ENCODE assay signal across 9 cellular contexts in genomic region chr10:17409170-17409733, GRCh38. TPM values are rescaled to one million over a fixed set of nuclear protein-coding genes. Genes with fewer than 3 reads are reported as not detected.
A peak's percentile ranks its signal among the peaks of the same experiment; 100 is the strongest.
DNase-seq lines count a peak whose midpoint lies in the region; ATAC-seq and TF ChIP-seq lines count a peak whose summit lies in the region.
"Had no signal": no experiment of that assay in that cellular context is flagged by ENCODE, and none has a peak within 500 bp of the region (broad histone marks: within the 10 kb centered on the region; RNA-seq: fewer than 3 reads in every experiment).

No MANE protein-coding gene starts in this region.

- ATAC-seq in CD4-positive, CD25-positive, alpha-beta regulatory T cell (ENCODE audit: low read depth in 2 of 2) = peak; percentile 53 to 73
- no peak for ATAC-seq in HG02798 (IDR thresholded peaks at IDR 0.05; ENCODE audit: poor library complexity, unreplicated experiment)

- H3K9me3 Mint-ChIP-seq in CD4-positive, CD25-positive, alpha-beta regulatory T cell = peaks cover 0 to 1% (median 0%) of the 10 kb centered on the region in 7 donors
- H3K9me3 Mint-ChIP-seq: activated T-helper 2 cell treated with anti-CD3 and anti-CD28 coated beads, Interferon-gamma antibody, Interleukin-2, Interleukin-4, amounts not matched to agents 10 μg/mL and 5 μg/mL and 100 μg/mL, durations not matched to agents 14 hours and 24 hours and 36 hours had no signal

- POLR2A ChIA-PET in HEK293 (lab: Yijun Ruan, JAX) = no interaction called here

- peaks cover 4% of the 10 kb centered on the region for H3K36me3 Mint-ChIP-seq in CD4-positive, CD25-positive, alpha-beta regulatory T cell

- no peak overlapping the region for H3K27ac ChIP-seq in CD4-positive, CD25-positive, alpha-beta regulatory T cell (ENCODE audit: insufficient read depth, low read length, poor library complexity, severe bottlenecking)
- H3K27ac ChIP-seq in HEK293 (ENCODE audit: extremely low read depth, low read depth, low read length) = no peak overlapping the region
- H3K27ac ChIP-seq in VCaP = no peak overlapping the region

- H3K9me3 ChIP-seq in CD4-positive, CD25-positive, alpha-beta regulatory T cell (ENCODE audit: control insufficient read depth in 2 of 2, low read length in 2 of 2) = no peaks in the 10 kb centered on the region
- H3K9me3 ChIP-seq in HEK293 (ENCODE audit: control insufficient read depth, insufficient read depth, low read depth, low read length) = no peaks in the 10 kb centered on the region

- H3K4me1 ChIP-seq in CD4-positive, CD25-positive, alpha-beta regulatory T cell (ENCODE audit: control insufficient read depth, insufficient read depth, low read length, poor library complexity, severe bottlenecking) = peaks cover 14% of the 10 kb centered on the region
- no peaks in the 10 kb centered on the region for H3K4me1 ChIP-seq in HEK293 (ENCODE audit: control insufficient read depth, insufficient read depth, low read length)

- CTCF ChIA-PET in HEK293 (lab: Yijun Ruan, JAX) = interaction anchor here (0.6 to 2.0 kb wide), 25 partner anchors 8 to 1227 kb away, joined by 3 to 10 read pairs (median 4); no protein-coding TSS in a partner anchor

- TF ChIP-seq CTCF in HEK293 (tag by site-specific recombination; IDR thresholded peaks at IDR 0.05) (no peak), VCaP (conservative IDR thresholded peaks at IDR 0.05) (peak; percentile 59)

- H3K4me3 ChIP-seq in CD4-positive, CD25-positive, alpha-beta regulatory T cell (ENCODE audit: low read depth, low read length) = no peak overlapping the region
- H3K4me3 ChIP-seq in HEK293 (ENCODE audit: low read depth, low read length) = no peak overlapping the region

- H3K4me3 Mint-ChIP-seq in CD4-positive, CD25-positive, alpha-beta regulatory T cell = peak overlapping the region in 3 of 4 donors; percentile 5 to 49 (median 16)

- H3K27ac Mint-ChIP-seq in CD4-positive, CD25-positive, alpha-beta regulatory T cell = peak overlapping the region; percentile 76 to 90 (median 87)
- H3K27ac Mint-ChIP-seq: activated T-helper 2 cell treated with anti-CD3 and anti-CD28 coated beads, Interferon-gamma antibody, Interleukin-2, Interleukin-4, amounts not matched to agents 10 μg/mL and 5 μg/mL and 100 μg/mL, durations not matched to agents 14 hours and 24 hours and 36 hours had no signal

- peak in 2 of 3 donors; percentile 58 to 72 for DNase-seq in CD4-positive, CD25-positive, alpha-beta regulatory T cell
- peak; percentile 28 for DNase-seq in kidney tubule cell (ENCODE audit: low spot score)
- DNase-seq in stimulated activated CD4-positive, alpha-beta T cell treated with anti-CD3 and anti-CD28 coated beads, Interleukin-15, amount 100 ng/mL, for 24 hours = no peak
- no peak for DNase-seq in NCI-H146 (lab: John Stamatoyannopoulos, UW)
- no peak for DNase-seq in NCI-H1436 treated with DMSO at 0.1 percent for 48 hours (lab: John Stamatoyannopoulos, UW)

- no peaks in the 10 kb centered on the region for H3K27me3 Mint-ChIP-seq in CD4-positive, CD25-positive, alpha-beta regulatory T cell

- no peaks in the 10 kb centered on the region for H3K36me3 ChIP-seq in CD4-positive, CD25-positive, alpha-beta regulatory T cell (ENCODE audit: control insufficient read depth, insufficient read depth, low read length)
- no peaks in the 10 kb centered on the region; a peak in 1 of 3 replicates for H3K36me3 ChIP-seq in HEK293 (ENCODE audit: control insufficient read depth in 2 of 2, insufficient read depth in 1 of 2, low read length in 2 of 2)

- no peaks in the 10 kb centered on the region for H3K27me3 ChIP-seq in CD4-positive, CD25-positive, alpha-beta regulatory T cell (ENCODE audit: control insufficient read depth, insufficient read depth, low read length)

- H3K4me1 Mint-ChIP-seq in CD4-positive, CD25-positive, alpha-beta regulatory T cell = peaks cover 16 to 49% (median 29%) of the 10 kb centered on the region in 4 donors

TF ChIP-seq in HEK293, 187 proteins besides CTCF, POLR2A, EP300 and RAD21:
- TF ChIP-seq ZNF341 (tag by site-specific recombination; IDR thresholded peaks at IDR 0.05; ENCODE audit: low read depth) = no peak
- TF ChIP-seq, protein P1, sequence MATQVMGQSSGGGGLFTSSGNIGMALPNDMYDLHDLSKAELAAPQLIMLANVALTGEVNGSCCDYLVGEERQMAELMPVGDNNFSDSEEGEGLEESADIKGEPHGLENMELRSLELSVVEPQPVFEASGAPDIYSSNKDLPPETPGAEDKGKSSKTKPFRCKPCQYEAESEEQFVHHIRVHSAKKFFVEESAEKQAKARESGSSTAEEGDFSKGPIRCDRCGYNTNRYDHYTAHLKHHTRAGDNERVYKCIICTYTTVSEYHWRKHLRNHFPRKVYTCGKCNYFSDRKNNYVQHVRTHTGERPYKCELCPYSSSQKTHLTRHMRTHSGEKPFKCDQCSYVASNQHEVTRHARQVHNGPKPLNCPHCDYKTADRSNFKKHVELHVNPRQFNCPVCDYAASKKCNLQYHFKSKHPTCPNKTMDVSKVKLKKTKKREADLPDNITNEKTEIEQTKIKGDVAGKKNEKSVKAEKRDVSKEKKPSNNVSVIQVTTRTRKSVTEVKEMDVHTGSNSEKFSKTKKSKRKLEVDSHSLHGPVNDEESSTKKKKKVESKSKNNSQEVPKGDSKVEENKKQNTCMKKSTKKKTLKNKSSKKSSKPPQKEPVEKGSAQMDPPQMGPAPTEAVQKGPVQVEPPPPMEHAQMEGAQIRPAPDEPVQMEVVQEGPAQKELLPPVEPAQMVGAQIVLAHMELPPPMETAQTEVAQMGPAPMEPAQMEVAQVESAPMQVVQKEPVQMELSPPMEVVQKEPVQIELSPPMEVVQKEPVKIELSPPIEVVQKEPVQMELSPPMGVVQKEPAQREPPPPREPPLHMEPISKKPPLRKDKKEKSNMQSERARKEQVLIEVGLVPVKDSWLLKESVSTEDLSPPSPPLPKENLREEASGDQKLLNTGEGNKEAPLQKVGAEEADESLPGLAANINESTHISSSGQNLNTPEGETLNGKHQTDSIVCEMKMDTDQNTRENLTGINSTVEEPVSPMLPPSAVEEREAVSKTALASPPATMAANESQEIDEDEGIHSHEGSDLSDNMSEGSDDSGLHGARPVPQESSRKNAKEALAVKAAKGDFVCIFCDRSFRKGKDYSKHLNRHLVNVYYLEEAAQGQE (tag by site-specific recombination; IDR thresholded peaks at IDR 0.05) = no peak
- no peak for TF ChIP-seq ZNF133 (tag by site-specific recombination; IDR thresholded peaks at IDR 0.05)
- no peak for TF ChIP-seq GFI1B (tag by site-specific recombination; IDR thresholded peaks at IDR 0.05)
- TF ChIP-seq ZNF654 (tag by site-specific recombination; IDR thresholded peaks at IDR 0.05; ENCODE audit: low read depth) = peak; percentile 40
- no peak for TF ChIP-seq ZNF624 (tag by site-specific recombination; IDR thresholded peaks at IDR 0.05)
- TF ChIP-seq YY1 (tag by site-specific recombination; IDR thresholded peaks at IDR 0.05) = no peak
TF ChIP-seq in HEK293: peak in this region for 1.

RNA-seq across cellular contexts. Expression of gene ST8SIA6, which starts 45.1 kb away (rescaled TPM):
- total RNA-seq in CD4-positive, CD25-positive, alpha-beta regulatory T cell = 10.8 TPM
- 1 to 10 TPM; 5.6 to 9.3 (median 8.2) TPM for polyA plus RNA-seq in CD4-positive, CD25-positive, alpha-beta regulatory T cell
- total RNA-seq: activated T-helper 2 cell treated with anti-CD3 and anti-CD28 coated beads, Interferon-gamma antibody, Interleukin-2, Interleukin-4, amounts not matched to agents 10 μg/mL and 5 μg/mL and 100 μg/mL, durations not matched to agents 14 hours and 24 hours and 36 hours had no signal

Comparison
In these comparisons a context has a peak if more than half of its experiments do, and no peak if none do; other contexts are left out.
1. DNase-seq: peak in CD4-positive, CD25-positive, alpha-beta regulatory T cell (2 of 3) and kidney tubule cell (single experiment); none in stimulated activated CD4-positive, alpha-beta T cell treated with anti-CD3 and anti-CD28 coated beads, Interleukin-15, amount 100 ng/mL, for 24 hours (single experiment), NCI-H146 (single experiment) and NCI-H1436 treated with DMSO at 0.1 percent for 48 hours (single experiment).